ENCODE assay signal across 8 cellular contexts in genomic region chr15:89361451-89362202, GRCh38. TPM values are rescaled to one million over a fixed set of nuclear protein-coding genes. Genes with fewer than 3 reads are reported as not detected.
DNase-seq lines count a peak whose midpoint lies in the region; ATAC-seq and TF ChIP-seq lines count a peak whose summit lies in the region.

No MANE protein-coding gene starts in this region.

- TF ChIP-seq POLR2A in NB4 (IDR thresholded peaks at IDR 0.05; ENCODE audit: extremely low read depth, insufficient read length) = no peak

- TF ChIP-seq CTCF in NB4 (IDR thresholded peaks at IDR 0.05; ENCODE audit: low read depth, low read length) = no peak

- H3K4me3 ChIP-seq in NB4 (ENCODE audit: low read depth, low read length) = no peak overlapping the region

- peak overlapping the region; percentile 76 for H3K27ac ChIP-seq in caudate nucleus (ENCODE audit: low read depth, low read length)

- no peak for ATAC-seq in GM18519 (IDR thresholded peaks at IDR 0.05; ENCODE audit: low FRiP score, unreplicated experiment)
- ATAC-seq in GM19452 (IDR thresholded peaks at IDR 0.05; ENCODE audit: unreplicated experiment) = no peak

- peak; percentile 80 for DNase-seq in Daoy (ENCODE audit: low read depth)
- DNase-seq in NB4 (ENCODE audit: low read depth) = peak; percentile 82
- peak; percentile 57 for DNase-seq in activated CD4-positive, CD25-positive, alpha-beta regulatory T cell treated with anti-CD3 and anti-CD28 coated beads, Interleukin-2, amount 50 U/mL, for 72 hours
- peak in 50 of 61 donors; percentile 11 to 86 (median 60) for DNase-seq in caudate nucleus (lab: John Stamatoyannopoulos, UW)
- DNase-seq in medulla oblongata (ENCODE audit: extremely low spot score) = peak; percentile 77
- DNase-seq in stimulated activated CD8-positive, alpha-beta memory T cell treated with anti-CD3 and anti-CD28 coated beads, Interleukin-4, amount 100 ng/mL, for 4 hours (ENCODE audit: low read depth in 2 of 2, low spot score in 1 of 2) = peak; percentile 17 to 22

RNA-seq across cellular contexts. Expression of gene POLG, which starts 27.0 kb away (rescaled TPM):
- total RNA-seq in Daoy (2014; rRNA removed; shearing (Covaris generic)) = 30.9 and 35.0 TPM in 2 replicates

Comparison
In these comparisons a context has a peak if more than half of its experiments do, and no peak if none do; other contexts are left out.
1. DNase-seq: peak in every context shown above with its lines; median percentile 82 in NB4; 80 in Daoy; 77 in medulla oblongata; 60 in caudate nucleus; 57 in activated CD4-positive, CD25-positive, alpha-beta regulatory T cell treated with anti-CD3 and anti-CD28 coated beads, Interleukin-2, amount 50 U/mL, for 72 hours; 20 in stimulated activated CD8-positive, alpha-beta memory T cell treated with anti-CD3 and anti-CD28 coated beads, Interleukin-4, amount 100 ng/mL, for 4 hours.